Comparison of ENCODE assay signal across 12 cellular contexts in genomic region chr10:133391761-133392518, GRCh38. TPM values are rescaled to one million over a fixed set of nuclear protein-coding genes. Genes with fewer than 3 reads are reported as not detected.
DNase-seq lines count a peak whose midpoint lies in the region; ATAC-seq and TF ChIP-seq lines count a peak whose summit lies in the region.
"Had no signal": no experiment of that assay in that cellular context is flagged by ENCODE, and none has a peak within 500 bp of the region (broad histone marks: within the 10 kb centered on the region; RNA-seq: fewer than 3 reads in every experiment).

No MANE protein-coding gene starts in this region.

- 71 to 83% (median 80%) methylated on average over 11 to 12 of the region's 12 CpGs for WGBS in stomach, 5 donors

- H3K36me3 ChIP-seq in stomach (peaks cover 3 to 53% (median 40%) of the 10 kb centered on the region in 4 donors), A673 (ENCODE audit: insufficient read depth, low read length, poor library complexity, severe bottlenecking) (peaks cover 12% of the 10 kb centered on the region)

- H3K4me3 ChIP-seq in stomach, result no peak overlapping the region
- no peak overlapping the region for H3K4me3 ChIP-seq in A673 (ENCODE audit: low read depth, low read length, poor library complexity, severe bottlenecking)
- H3K4me3 ChIP-seq: lung had no signal

- H3K27ac ChIP-seq in stomach (peak overlapping the region in 1 of 5 donors; percentile 20), A673 (ENCODE audit: low read depth, low read length, poor library complexity, severe bottlenecking) (no peak overlapping the region)

- H3K4me3 Mint-ChIP-seq in activated B cell treated with CpG ODN at 0.5 μM for 24 hours, result peak overlapping the region; percentile 75

- TF ChIP-seq CTCF in activated B cell treated with CpG ODN at 0.5 μM for 24 hours (IDR thresholded peaks at IDR 0.05), result no peak
- no peak for TF ChIP-seq CTCF in stomach (IDR thresholded peaks at IDR 0.05)
- TF ChIP-seq CTCF in A673 (conservative IDR thresholded peaks at IDR 0.05; ENCODE audit: low read depth, low read length), result no peak

- no peak for TF ChIP-seq POLR2A in stomach (IDR thresholded peaks at IDR 0.05)

- no peaks in the 10 kb centered on the region for H3K9me3 Mint-ChIP-seq in activated B cell treated with CpG ODN at 0.5 μM for 24 hours

- H3K9me3 ChIP-seq in stomach (no peaks in the 10 kb centered on the region), A673 (ENCODE audit: low read depth, low read length, poor library complexity, severe bottlenecking) (no peaks in the 10 kb centered on the region)
- H3K9me3 ChIP-seq: BE2C had no signal

- peak overlapping the region; percentile 85 for H3K27ac Mint-ChIP-seq in activated B cell treated with CpG ODN at 0.5 μM for 24 hours

- H3K27me3 Mint-ChIP-seq in activated B cell treated with CpG ODN at 0.5 μM for 24 hours, result no peaks in the 10 kb centered on the region

- no peaks in the 10 kb centered on the region for H3K27me3 ChIP-seq in stomach
- no peaks in the 10 kb centered on the region for H3K27me3 ChIP-seq in A673 (replicated peaks; ENCODE audit: insufficient read depth, low read depth, low read length, poor library complexity)
- H3K27me3 ChIP-seq: BE2C had no signal

- DNase-seq in stimulated activated CD4-positive, alpha-beta T cell treated with anti-CD3 and anti-CD28 coated beads, Interleukin-15, amount 100 ng/mL, for 24 hours, result peak; percentile 49
- DNase-seq in stimulated activated CD4-positive, alpha-beta T cell treated with anti-CD3 and anti-CD28 coated beads, Interleukin-4, amount 100 ng/mL, for 4 hours, result no peak
- DNase-seq in activated B cell treated with CpG ODN at 0.5 μM for 24 hours, result no peak
- peak; percentile 35 for DNase-seq in germinal center (ENCODE audit: low spot score)
- peak; percentile 19 for DNase-seq in stomach
- DNase-seq in A673 (ENCODE audit: low spot score), result no peak
- DNase-seq in AG08395 (ENCODE audit: low spot score), result no peak
- DNase-seq in middle frontal gyrus (ENCODE audit: extremely low spot score, low spot score), result no peak
- DNase-seq: BE2C, NCI-H1417 treated with DMSO at 0.1 percent for 48 hours, NCI-H524 had no signal

- no peak for TF ChIP-seq EP300 in stomach (IDR thresholded peaks at IDR 0.05)

- H3K4me1 ChIP-seq in stomach (peaks cover 0 to 27% (median 24%) of the 10 kb centered on the region in 4 donors), A673 (ENCODE audit: insufficient read depth, low read length, poor library complexity, severe bottlenecking) (peaks cover 4% of the 10 kb centered on the region)
- H3K4me1 ChIP-seq: BE2C had no signal

- POLR2A ChIA-PET in activated B cell treated with CpG ODN at 0.5 μM for 24 hours (lab: Charles Lee) (interaction anchor here (0.6 to 6.5 kb wide), 6 partner anchors 13 to 114 kb away, joined by 3 to 52 read pairs (median 6); partner anchors contain the start of genes ECHS1 and PAOX), A673 (lab: Charles Lee; ENCODE audit: low non-redundant PET) (no interaction called here)

- peaks cover 18% of the 10 kb centered on the region for H3K36me3 Mint-ChIP-seq in activated B cell treated with CpG ODN at 0.5 μM for 24 hours (ENCODE audit: low read depth)

- ATAC-seq in activated B cell treated with CpG ODN at 0.5 μM for 24 hours (ENCODE audit: low read depth), result peak; percentile 6

- CTCF ChIA-PET in activated B cell treated with CpG ODN at 0.5 μM for 24 hours (lab: Charles Lee) (interaction anchor here (3.0 kb wide), 1 partner anchor 62 kb away, joined by 11 read pairs; no protein-coding TSS in a partner anchor), A673 (lab: Charles Lee) (no interaction called here)

- no TSS peak for BruUV-seq in A673 (replicated peaks; lab: Mats Ljungman, UMichigan)

- intact Hi-C loops in activated B cell treated with CpG ODN at 0.5 μM for 24 hours (cut with micrococcal nuclease), result no loop called here
- intact Hi-C loops in stomach (cut with DNase I; ENCODE audit: low total_unique reads), result no loop called here
- intact Hi-C loops in A673 (cut with micrococcal nuclease; ENCODE audit: unreplicated experiment), result no loop called here

- peaks cover 78% of the 10 kb centered on the region for H3K4me1 Mint-ChIP-seq in activated B cell treated with CpG ODN at 0.5 μM for 24 hours

RNA-seq across cellular contexts. Expression of gene MTG1, which starts 2.0 kb away (rescaled TPM):
- total RNA-seq in activated B cell treated with CpG ODN at 0.5 μM for 24 hours (67.6 and 83.1 TPM in 2 replicates), stomach (100 to 1,000 TPM in 3 of 5 donors, 10 to 100 TPM in 2; 36.7 to 177 (median 133) TPM), A673 (2021) (79.0 and 83.3 TPM in 2 replicates)
- 10 to 100 TPM; 38.8 to 52.9 (median 41.3) TPM for polyA plus RNA-seq in stomach

RNA-seq across cellular contexts. Expression of gene PAOX, which starts 12.9 kb away (rescaled TPM):
- 14.1 and 16.9 TPM in 2 replicates for total RNA-seq in activated B cell treated with CpG ODN at 0.5 μM for 24 hours
- 10 to 100 TPM in 4 of 5 donors, 1 to 10 TPM in 1; 3.3 to 40.0 (median 12.9) TPM for total RNA-seq in stomach
- polyA plus RNA-seq in stomach, result 10 to 100 TPM in 1 of 3 donors, 1 to 10 TPM in 2; 4.7 to 10.3 (median 6.8) TPM
- total RNA-seq in A673 (2021), result 0.92 and 2.1 TPM in 2 replicates

RNA-seq across cellular contexts. Expression of gene ECHS1, which starts 18.8 kb away (rescaled TPM):
- total RNA-seq in activated B cell treated with CpG ODN at 0.5 μM for 24 hours, result 37.7 and 39.4 TPM in 2 replicates
- 10 to 100 TPM in 4 of 5 donors, 1 to 10 TPM in 1; 5.3 to 81.7 (median 46.8) TPM for total RNA-seq in stomach
- 100 to 1,000 TPM in 2 of 3 donors, 10 to 100 TPM in 1; 99.6 to 103 (median 103) TPM for polyA plus RNA-seq in stomach
- 96.3 and 101 TPM in 2 replicates for total RNA-seq in A673 (2021)

RNA-seq across cellular contexts. Expression of gene SPRN, which starts 32.5 kb away (rescaled TPM):
- not detected in 2 replicates for total RNA-seq in activated B cell treated with CpG ODN at 0.5 μM for 24 hours
- total RNA-seq in stomach, result not detected
- 1 to 10 TPM in 1 of 3 donors, under 1 TPM in 1, not detected in 1; 0.18 to 5.2 TPM for polyA plus RNA-seq in stomach
- 0.13 TPM in 1 of 2 replicates, not detected in the other for total RNA-seq in A673 (2021)

RNA-seq across cellular contexts. Expression of gene FUOM, which starts 34.1 kb away (rescaled TPM):
- total RNA-seq in activated B cell treated with CpG ODN at 0.5 μM for 24 hours (37.2 and 39.1 TPM in 2 replicates), stomach (10 to 100 TPM in 1 of 5 donors, 1 to 10 TPM in 2, not detected in 2; 6.4 to 16.2 (median 7.2) TPM), A673 (2021) (16.0 and 22.3 TPM in 2 replicates)
- polyA plus RNA-seq in stomach, result 10 to 100 TPM; 19.6 to 38.3 (median 36.7) TPM

Comparison
In these comparisons a context has a peak if more than half of its experiments do, and no peak if none do; other contexts are left out.
1. DNase-seq: peak in stimulated activated CD4-positive, alpha-beta T cell treated with anti-CD3 and anti-CD28 coated beads, Interleukin-15, amount 100 ng/mL, for 24 hours (single experiment), germinal center (single experiment) and stomach (single experiment); none in stimulated activated CD4-positive, alpha-beta T cell treated with anti-CD3 and anti-CD28 coated beads, Interleukin-4, amount 100 ng/mL, for 4 hours (0 of 2), activated B cell treated with CpG ODN at 0.5 μM for 24 hours (single experiment), A673 (single experiment), AG08395 (single experiment) and middle frontal gyrus (single experiment).